In genomic region chr22:48599346-48599745, GRCh38 we compare ENCODE assay signal across 23 cellular contexts.
"Had no signal": no experiment of that assay in that cellular context is flagged by ENCODE, and none has a peak within 500 bp of the region (broad histone marks: within the 10 kb centered on the region; RNA-seq: fewer than 3 reads in every experiment).

No MANE protein-coding gene starts in this region.

- H3K36me3 Mint-ChIP-seq: mesothelial cell of epicardium had no signal

- H3K27me3 ChIP-seq: dorsolateral prefrontal cortex, foreskin keratinocyte, left lung had no signal

- H3K36me3 ChIP-seq: esophagus muscularis mucosa, heart right ventricle, left lung, lower lobe of right lung had no signal

- H3K27ac Mint-ChIP-seq: mesothelial cell of epicardium had no signal

- H3K4me3 Mint-ChIP-seq: mesothelial cell of epicardium had no signal

- H3K4me1 Mint-ChIP-seq: mesothelial cell of epicardium had no signal

- H3K4me1 ChIP-seq: esophagus muscularis mucosa, foreskin keratinocyte, heart right ventricle, left lung, lower lobe of right lung had no signal

- H3K9me3 Mint-ChIP-seq: mesothelial cell of epicardium had no signal

- H3K9me3 ChIP-seq: lower lobe of right lung had no signal

- H3K27ac ChIP-seq: coronary artery, esophagus muscularis mucosa, foreskin keratinocyte, heart right ventricle, left lung, lower lobe of right lung had no signal

- FAIRE-seq: colon, endothelial cell of umbilical vein, frontal cortex, islet of Langerhans, keratinocyte had no signal

- DNase-seq: dermis blood vessel endothelial cell; dorsolateral prefrontal cortex; effector CD4-positive, alpha-beta T cell; effector memory CD4-positive, alpha-beta T cell; foreskin keratinocyte; glutamatergic neuron; head of caudate nucleus; heart right ventricle; hippocampal formation; left cardiac atrium; left ventricle myocardium superior; lower lobe of right lung; mesenchymal stem cell; mucosa of descending colon had no signal

- H3K4me3 ChIP-seq: coronary artery, dorsolateral prefrontal cortex, esophagus muscularis mucosa, heart right ventricle, left lung, lower lobe of right lung, mucosa of descending colon had no signal

- ATAC-seq: foreskin keratinocyte, heart right ventricle, left cardiac atrium, left lung, left ventricle myocardium superior, lower lobe of right lung, mucosa of descending colon had no signal
